ENCODE assay signal across 1 cellular context in the genomic region with DNA sequence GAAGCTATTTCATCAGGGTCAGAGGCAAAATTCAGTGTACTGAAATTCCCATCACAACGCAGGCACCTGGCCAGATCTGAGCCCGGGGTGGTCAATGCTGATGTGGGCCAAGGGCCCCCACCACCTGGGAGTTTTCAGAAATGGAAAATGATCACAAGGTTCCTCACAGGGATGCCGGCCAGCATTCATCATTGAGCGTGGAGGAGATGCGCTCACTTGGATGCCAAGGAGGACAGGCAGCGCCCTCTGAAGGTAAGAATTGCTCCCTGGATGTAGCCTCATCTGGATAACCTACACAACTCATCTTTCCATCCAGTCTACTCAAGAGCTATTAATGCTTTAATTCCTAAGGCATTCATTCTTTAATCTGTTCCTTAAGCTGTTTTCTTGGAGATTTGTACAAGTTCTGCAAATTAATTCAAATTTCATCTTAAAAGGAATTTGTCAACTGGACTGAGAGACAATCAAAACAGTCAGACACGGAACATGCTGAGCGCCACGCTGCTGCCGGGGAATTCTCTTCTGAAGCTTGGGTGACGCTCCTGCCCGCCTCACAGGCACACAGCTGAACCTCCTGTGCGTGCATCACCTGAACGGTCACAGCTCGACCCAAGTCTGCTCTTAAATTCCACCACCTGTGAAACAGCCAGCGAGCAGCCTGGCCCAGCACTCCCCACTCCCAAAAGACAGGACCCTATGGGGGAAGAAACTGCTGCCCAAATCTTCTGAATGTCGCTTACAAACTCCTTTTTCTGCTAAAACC.
TF ChIP-seq lines count a peak whose summit lies in the region.

No MANE protein-coding gene starts in this region.

TF ChIP-seq in H1, 55 proteins besides CTCF, POLR2A, EP300 and RAD21:
- no peak for TF ChIP-seq SIX5 (IDR thresholded peaks at IDR 0.05; ENCODE audit: low read depth, low read length)
- peak; percentile 44; the same call in 1 of the 2 replicates for TF ChIP-seq TEAD4 (IDR thresholded peaks at IDR 0.05; ENCODE audit: low read depth, low read length)
